18 cellular contexts compared by ENCODE assay signal in the genomic region with DNA sequence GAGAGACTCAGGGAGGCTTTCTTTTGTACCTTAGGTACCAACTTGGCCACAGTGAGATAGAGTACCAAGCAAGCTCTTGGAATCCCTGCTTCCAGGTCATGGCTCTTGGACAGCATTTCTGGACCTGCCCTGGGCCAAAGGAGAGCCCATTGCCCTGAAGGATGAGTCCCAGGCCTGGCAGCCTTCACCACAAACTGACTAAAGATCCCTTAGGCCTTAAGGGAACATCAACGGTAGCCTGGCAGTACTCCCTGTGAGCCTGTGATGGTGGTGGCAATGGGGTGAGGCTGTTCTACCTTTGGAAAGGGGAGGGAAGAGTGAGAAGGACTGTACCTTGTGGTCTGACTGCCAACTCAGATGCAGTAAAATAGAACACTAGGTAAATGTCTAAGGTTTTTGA.
DNase-seq lines count a peak whose midpoint lies in the region; ATAC-seq and TF ChIP-seq lines count a peak whose summit lies in the region.
"Had no signal": no experiment of that assay in that cellular context is flagged by ENCODE, and none has a peak within 500 bp of the region (broad histone marks: within the 10 kb centered on the region; RNA-seq: fewer than 3 reads in every experiment).

No MANE protein-coding gene starts in this region.

- no peaks in the 10 kb centered on the region for H3K9me3 ChIP-seq in PC-9 (ENCODE audit: insufficient read depth, low read depth)
- H3K9me3 ChIP-seq in trophoblast cell (ENCODE audit: insufficient read depth, low read depth, low read length) = no peaks in the 10 kb centered on the region
- H3K9me3 ChIP-seq: BE2C, BLaER1 had no signal

- POLR2A ChIA-PET in PC-9 (lab: Charles Lee; ENCODE audit: unreplicated experiment) = no interaction called here

- no peaks in the 10 kb centered on the region for H3F3A ChIP-seq in PC-9 (ENCODE audit: insufficient read depth, low read depth)

- H3K4ac ChIP-seq in trophoblast cell (ENCODE audit: low read depth, low read length) = no peak overlapping the region

- H3K4me2 ChIP-seq in PC-9 (peak overlapping the region; percentile 53), trophoblast cell (ENCODE audit: low read length) (no peak overlapping the region)
- H3K4me2 ChIP-seq: BLaER1 had no signal

- no peak for DNase-seq in PC-9
- no peak for DNase-seq in trophoblast cell
- no peak for DNase-seq in activated T-cell treated with anti-CD3 and anti-CD28 coated beads for 4 hours
- DNase-seq in DMS53 (lab: John Stamatoyannopoulos, UW) = no peak
- DNase-seq: 8988T; ACHN; BE2C; C1 segment of cervical spinal cord; CD4-positive, alpha-beta memory T cell; CD4-positive, CD25-positive, alpha-beta regulatory T cell; CD8-positive, alpha-beta memory T cell; COR-L47; DMS 273 treated with DMSO at 0.1 percent for 48 hours; DMS153; DMS79 treated with DMSO at 0.1 percent for 48 hours; GF-D8 had no signal

- H3K36me3 ChIP-seq in PC-9 (ENCODE audit: low read depth) = no peaks in the 10 kb centered on the region
- H3K36me3 ChIP-seq in trophoblast cell (ENCODE audit: control insufficient read depth in 1 of 2, insufficient read depth in 2 of 2, low read length in 2 of 2) = no peaks in the 10 kb centered on the region
- H3K36me3 ChIP-seq: BE2C, BLaER1 had no signal

- no peak for ATAC-seq in HG03565 (IDR thresholded peaks at IDR 0.05; ENCODE audit: unreplicated experiment)

- no peaks in the 10 kb centered on the region for H3K9me2 ChIP-seq in PC-9 (ENCODE audit: insufficient read depth)

- H3K9ac ChIP-seq in trophoblast cell (ENCODE audit: low read length) = no peak overlapping the region
- H3K9ac ChIP-seq: BLaER1 had no signal

- H4K8ac ChIP-seq in trophoblast cell (ENCODE audit: low read depth, low read length) = no peak overlapping the region

- H2AK5ac ChIP-seq in trophoblast cell (ENCODE audit: low read length) = no peak overlapping the region

- H4K91ac ChIP-seq in trophoblast cell (ENCODE audit: low read depth, low read length) = no peak overlapping the region

- no peak overlapping the region for H3K18ac ChIP-seq in trophoblast cell (ENCODE audit: low read length)

- no peak overlapping the region for H3K23ac ChIP-seq in trophoblast cell (ENCODE audit: low read length)

- no CpG with 5 or more reads among the region's 1 CpG for WGBS in trophoblast cell (ENCODE audit: extremely low coverage, insufficient coverage, insufficient read length)

- intact Hi-C loops in PC-9 (cut with micrococcal nuclease; ENCODE audit: unreplicated experiment) = no loop called here

- H2BK120ac ChIP-seq in trophoblast cell (ENCODE audit: insufficient read depth, low read length, poor library complexity) = no peak overlapping the region

- H3K27me3 ChIP-seq in PC-9 (ENCODE audit: insufficient read depth, low read depth) (no peaks in the 10 kb centered on the region), trophoblast cell (ENCODE audit: insufficient read depth, low read length) (no peaks in the 10 kb centered on the region)
- H3K27me3 ChIP-seq: BE2C, BLaER1 had no signal

- TF ChIP-seq CTCF in PC-9 (conservative IDR thresholded peaks at IDR 0.05) = no peak

- no TSS peak for BruUV-seq in PC-9 (replicated peaks; lab: Mats Ljungman, UMichigan)

- no peak overlapping the region for H2BK5ac ChIP-seq in trophoblast cell (ENCODE audit: low read depth, low read length, poor library complexity)

- H4K12ac ChIP-seq in trophoblast cell (ENCODE audit: low read depth, low read length) = peak overlapping the region; percentile 24

- H3K79me1 ChIP-seq in trophoblast cell (ENCODE audit: low read length) = no peaks in the 10 kb centered on the region

- H3K79me2 ChIP-seq in PC-9 (ENCODE audit: low read depth) (no peaks in the 10 kb centered on the region), trophoblast cell (ENCODE audit: control insufficient read depth, insufficient read depth, low read length, poor library complexity) (peaks cover 2% of the 10 kb centered on the region)

- no peak overlapping the region for H2AFZ ChIP-seq in PC-9
- H2AFZ ChIP-seq in trophoblast cell (ENCODE audit: insufficient read depth, low read length, poor library complexity) = no peak overlapping the region

- H3K27ac ChIP-seq in PC-9 (no peak overlapping the region), trophoblast cell (ENCODE audit: low read depth, low read length) (no peak overlapping the region)
- H3K27ac ChIP-seq: BLaER1 had no signal

- no peak overlapping the region for H3K14ac ChIP-seq in trophoblast cell (ENCODE audit: low read length)

- no peak overlapping the region for H2BK12ac ChIP-seq in trophoblast cell (ENCODE audit: low read length)

- H3K4me3 ChIP-seq in PC-9 (no peak overlapping the region), trophoblast cell (ENCODE audit: low read depth, low read length) (no peak overlapping the region)
- H3K4me3 ChIP-seq: BLaER1 had no signal

- CTCF ChIA-PET in PC-9 (lab: Charles Lee) = no interaction called here

- H3K4me1 ChIP-seq in PC-9 (replicated peaks; ENCODE audit: insufficient read depth) (peaks cover 12% of the 10 kb centered on the region), trophoblast cell (ENCODE audit: control insufficient read depth in 1 of 2, insufficient read depth in 2 of 2, low read length in 2 of 2) (no peaks in the 10 kb centered on the region)
- H3K4me1 ChIP-seq: BE2C, BLaER1 had no signal

- H4K20me1 ChIP-seq in PC-9 (ENCODE audit: insufficient read depth) = no peaks in the 10 kb centered on the region
- H4K20me1 ChIP-seq: BLaER1 had no signal
